8 cellular contexts compared by ENCODE assay signal in the genomic region with DNA sequence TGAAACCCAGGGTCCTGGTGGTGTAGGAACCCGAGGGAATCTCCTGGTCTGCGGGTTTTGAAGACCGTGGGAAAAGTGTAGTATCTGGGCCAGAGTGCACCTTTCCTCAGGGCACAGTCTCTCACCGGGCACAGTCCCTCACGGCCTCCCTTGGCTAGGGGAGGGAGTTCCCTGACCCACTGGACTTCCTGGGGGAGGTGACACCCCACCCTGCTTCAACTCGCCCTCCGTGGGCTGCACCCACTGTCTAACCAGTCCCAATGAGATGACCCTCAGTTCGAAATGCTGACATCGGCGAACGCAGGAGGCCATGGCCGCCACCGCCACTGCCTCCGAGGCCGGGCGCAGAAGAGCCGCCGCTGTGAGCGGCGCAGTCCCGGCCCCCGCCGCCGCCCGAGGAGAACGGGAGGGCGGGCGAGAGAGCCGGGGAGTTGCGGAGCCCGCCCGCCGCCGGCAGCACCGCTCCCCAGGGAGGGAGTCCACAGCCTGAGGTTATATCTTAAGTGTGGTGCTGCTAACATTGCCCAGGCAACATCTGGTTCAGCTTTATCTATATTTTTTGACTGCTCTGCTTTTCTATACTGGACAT.
DNase-seq lines count a peak whose midpoint lies in the region; ATAC-seq and TF ChIP-seq lines count a peak whose summit lies in the region.
"Not testable (repeated sequence)": the region's sequence is repeated elsewhere in the genome, so short reads cannot be mapped to it uniquely, and the experiment has no call there.

No MANE protein-coding gene starts in this region.

- not testable (repeated sequence) for H3K27me3 Mint-ChIP-seq in activated T-cell treated with anti-CD3 and anti-CD28 coated beads, Interleukin-2, amount 50 U/mL, for 4 hours (ENCODE audit: low read depth); chondrocyte (ENCODE audit: low read depth); glutamatergic neuron (ENCODE audit: unreplicated experiment); natural killer cell (ENCODE audit: low read depth in 2 of 2)

- not testable (repeated sequence) for H3K36me3 ChIP-seq in left lung, upper lobe of right lung

- not testable (repeated sequence) for H3K36me3 Mint-ChIP-seq in activated T-cell treated with anti-CD3 and anti-CD28 coated beads, Interleukin-2, amount 50 U/mL, for 4 hours (ENCODE audit: insufficient read depth); chondrocyte (ENCODE audit: low read depth); glutamatergic neuron (ENCODE audit: unreplicated experiment); natural killer cell

- not testable (repeated sequence) for H3K4me3 Mint-ChIP-seq in activated T-cell treated with anti-CD3 and anti-CD28 coated beads, Interleukin-2, amount 50 U/mL, for 4 hours; chondrocyte (ENCODE audit: unreplicated experiment)
- H3K4me3 Mint-ChIP-seq in glutamatergic neuron (ENCODE audit: unreplicated experiment) (peak overlapping the region; percentile 79), natural killer cell (peak overlapping the region; percentile 81)

- not testable (repeated sequence) for H3K4me1 ChIP-seq in left lung, upper lobe of right lung

- not testable (repeated sequence) for H3K4me3 ChIP-seq in left lung, upper lobe of right lung

- H3K4me1 Mint-ChIP-seq in activated T-cell treated with anti-CD3 and anti-CD28 coated beads, Interleukin-2, amount 50 U/mL, for 4 hours (ENCODE audit: low read depth); chondrocyte (ENCODE audit: low read depth); glutamatergic neuron (ENCODE audit: low read depth, unreplicated experiment); natural killer cell: not testable (repeated sequence)

- ATAC-seq in activated T-cell treated with anti-CD3 and anti-CD28 coated beads, Interleukin-2, amount 50 U/mL, for 4 hours: peak; percentile 14 to 32
- ATAC-seq in left ventricle myocardium superior (peak; percentile 58), left lung (peak; percentile 33), natural killer cell (peak; percentile 35 to 82 (median 44)), upper lobe of right lung (peak; percentile 66)

- intact Hi-C loops in left ventricle myocardium superior (cut with micrococcal nuclease); left lung (cut with DNase I); natural killer cell (cut with micrococcal nuclease); posterior vena cava (cut with DNase I); upper lobe of right lung (cut with DNase I): not testable (repeated sequence)

- not testable (repeated sequence) for TF ChIP-seq CTCF in chondrocyte (IDR thresholded peaks at IDR 0.05); glutamatergic neuron (IDR thresholded peaks at IDR 0.05; ENCODE audit: partially characterized antibody, unreplicated experiment); left lung (IDR thresholded peaks at IDR 0.05); natural killer cell (IDR thresholded peaks at IDR 0.05); upper lobe of right lung (IDR thresholded peaks at IDR 0.05)

- H3K27ac ChIP-seq in left lung, upper lobe of right lung: not testable (repeated sequence)

- not testable (repeated sequence) for DNase-seq in activated T-cell treated with anti-CD3 and anti-CD28 coated beads, Interleukin-2, amount 50 U/mL, for 4 hours; glutamatergic neuron; left ventricle myocardium superior; natural killer cell; upper lobe of right lung
- peak; percentile 28 for DNase-seq in chondrocyte (ENCODE audit: low spot score)
- peak in 1 of 2 donors; percentile 7 for DNase-seq in left lung
- peak; percentile 8 for DNase-seq in posterior vena cava (ENCODE audit: low spot score)

- not testable (repeated sequence) for H3K27ac Mint-ChIP-seq in chondrocyte (ENCODE audit: unreplicated experiment); glutamatergic neuron (ENCODE audit: unreplicated experiment)
- peak overlapping the region in 1 of 2 donors; percentile 30 for H3K27ac Mint-ChIP-seq in natural killer cell

- peaks cover 0 to 12% of the 10 kb centered on the region in 2 donors for H3K27me3 ChIP-seq in left lung
- not testable (repeated sequence) for H3K27me3 ChIP-seq in upper lobe of right lung

- not testable (repeated sequence) for H3K9me3 Mint-ChIP-seq in activated T-cell treated with anti-CD3 and anti-CD28 coated beads, Interleukin-2, amount 50 U/mL, for 4 hours; chondrocyte (ENCODE audit: low read depth); glutamatergic neuron (ENCODE audit: unreplicated experiment); natural killer cell

- not testable (repeated sequence) for H3K9me3 ChIP-seq in left lung, upper lobe of right lung
